Comparison of ENCODE assay signal across 27 cellular contexts in the genomic region with DNA sequence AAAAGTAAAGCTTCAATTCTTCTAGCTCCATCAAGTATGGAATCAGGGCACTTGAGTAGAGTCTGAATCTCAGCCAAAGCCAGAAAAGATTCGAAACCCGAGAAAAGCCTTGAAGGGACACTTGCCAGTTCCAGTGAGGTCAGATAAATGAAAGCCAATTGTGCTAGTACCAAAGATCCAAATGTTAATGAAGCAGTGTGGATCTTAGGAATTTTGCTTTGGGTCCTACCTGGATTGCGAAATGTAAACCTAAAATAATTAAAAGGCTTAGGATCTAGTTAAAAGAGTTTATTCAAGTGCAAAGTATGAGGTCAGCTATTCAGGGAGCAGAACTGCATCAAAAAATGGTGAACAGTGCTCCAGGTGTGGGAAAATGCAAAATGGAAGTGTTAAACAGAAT.
"Had no signal": no experiment of that assay in that cellular context is flagged by ENCODE, and none has a peak within 500 bp of the region (broad histone marks: within the 10 kb centered on the region; RNA-seq: fewer than 3 reads in every experiment).

No MANE protein-coding gene starts in this region.

- H3K9me3 ChIP-seq: adrenal gland, body of pancreas had no signal

- DNase-seq: activated CD4-positive, alpha-beta memory T cell treated with anti-CD3 and anti-CD28 coated beads for 36 hours; activated CD4-positive, alpha-beta T cell treated with anti-CD3 and anti-CD28 coated beads, Interleukin-2, amount 10 ng/mL, durations not matched to agents 7 days and 5 days; activated CD4-positive, CD25-positive, alpha-beta regulatory T cell; activated CD8-positive, alpha-beta memory T cell treated with anti-CD3 and anti-CD28 coated beads for 24 hours; activated gamma-delta T cell treated with Interleukin-2 at 50 U/mL for 16 hours; activated naive CD4-positive, alpha-beta T cell treated with anti-CD3 and anti-CD28 coated beads, Interleukin-2, amount 50 U/mL, for 16 hours; activated naive CD8-positive, alpha-beta T cell treated with anti-CD3 and anti-CD28 coated beads, Interleukin-2, amount 10 ng/mL, durations not matched to agents 7 days and 5 days; activated T-cell treated with anti-CD3 and anti-CD28 coated beads, Interleukin-2, amount 50 U/mL, for 48 hours; adrenal gland; anterior cingulate cortex; body of pancreas; central memory CD4-positive, alpha-beta T cell; Kasumi-1; NCI-H1105 treated with DMSO at 0.1 percent for 48 hours; NCI-H1436 treated with DMSO at 0.1 percent for 48 hours; NCI-H187 treated with DMSO at 0.1 percent for 48 hours; NCI-H2081 treated with DMSO at 0.1 percent for 48 hours; NCI-H2171 treated with DMSO at 0.1 percent for 48 hours; NCI-H226; NCI-H526 treated with DMSO at 0.1 percent for 48 hours; NCI-H82; RPMI8226; T-cell; T-helper 2 cell; T1000 had no signal

- H3K4me1 ChIP-seq: adrenal gland, body of pancreas had no signal

- H3K27ac ChIP-seq: adrenal gland, body of pancreas, SK-N-MC had no signal

- H3K36me3 ChIP-seq: adrenal gland had no signal

- H3K27me3 ChIP-seq: adrenal gland, body of pancreas had no signal

- H3K4me3 ChIP-seq: adrenal gland, body of pancreas, K562, SK-N-MC had no signal
